Comparison of ENCODE assay signal across 21 cellular contexts in the genomic region with DNA sequence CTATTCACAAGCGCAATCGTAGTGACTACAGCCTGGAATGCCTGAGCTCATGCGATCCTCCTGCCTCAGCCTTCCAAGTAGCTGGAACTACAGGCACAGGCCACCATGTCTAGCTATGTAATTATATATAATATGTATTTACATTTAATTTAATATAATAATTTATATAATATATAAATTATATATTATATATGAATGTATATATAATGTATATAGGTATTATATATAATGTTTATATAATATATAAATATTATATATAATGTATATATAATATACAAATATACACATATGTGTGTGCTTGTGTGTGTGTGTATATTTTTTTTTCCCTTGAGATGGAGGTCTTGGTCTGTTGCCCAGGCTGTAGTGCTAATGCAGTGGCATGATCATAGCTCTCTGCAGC.
"Had no signal": no experiment of that assay in that cellular context is flagged by ENCODE, and none has a peak within 500 bp of the region (broad histone marks: within the 10 kb centered on the region; RNA-seq: fewer than 3 reads in every experiment).

No MANE protein-coding gene starts in this region.

- H3K9me3 ChIP-seq: colonic mucosa, esophagus muscularis mucosa, gastrocnemius medialis, heart right ventricle, left lung, lower lobe of right lung, mucosa of descending colon had no signal

- DNase-seq: colonic mucosa; cortex of kidney; effector memory CD4-positive, alpha-beta T cell; foreskin fibroblast; foreskin melanocyte; gastrocnemius medialis; glutamatergic neuron; head of caudate nucleus; heart right ventricle; hippocampal formation; left cardiac atrium; left lung; left ventricle myocardium superior; lower lobe of right lung; mesenchymal stem cell; mucosa of descending colon; naive B cell had no signal

- H3K27me3 ChIP-seq: colonic mucosa, esophagus muscularis mucosa, gastrocnemius medialis, heart right ventricle, left lung had no signal

- H3K4me1 ChIP-seq: colonic mucosa, esophagus muscularis mucosa, gastrocnemius medialis, heart right ventricle, left lung, lower lobe of right lung had no signal

- H3K4me3 ChIP-seq: colonic mucosa, esophagus muscularis mucosa, gastrocnemius medialis, heart right ventricle, left lung, lower lobe of right lung, mucosa of descending colon had no signal

- FAIRE-seq: endothelial cell of umbilical vein, islet of Langerhans, keratinocyte had no signal

- H3K27ac ChIP-seq: colonic mucosa, esophagus muscularis mucosa, gastrocnemius medialis, heart right ventricle, left lung, lower lobe of right lung had no signal

- H3K36me3 ChIP-seq: colonic mucosa, esophagus muscularis mucosa, gastrocnemius medialis, heart right ventricle, left lung, lower lobe of right lung had no signal

- ATAC-seq: gastrocnemius medialis, heart right ventricle, left cardiac atrium, left lung, left ventricle myocardium superior, lower lobe of right lung, mucosa of descending colon had no signal
